In genomic region chr3:12229144-12229871, GRCh38 we compare ENCODE assay signal across 1 cellular context.
TF ChIP-seq lines count a peak whose summit lies in the region.

No MANE protein-coding gene starts in this region.

TF ChIP-seq in H1, 55 proteins besides CTCF, POLR2A, EP300 and RAD21 (continued from another document):
- TF ChIP-seq ATF2 (IDR thresholded peaks at IDR 0.05; ENCODE audit: low read length): no peak
